ENCODE assay signal across 1 cellular context in the genomic region with DNA sequence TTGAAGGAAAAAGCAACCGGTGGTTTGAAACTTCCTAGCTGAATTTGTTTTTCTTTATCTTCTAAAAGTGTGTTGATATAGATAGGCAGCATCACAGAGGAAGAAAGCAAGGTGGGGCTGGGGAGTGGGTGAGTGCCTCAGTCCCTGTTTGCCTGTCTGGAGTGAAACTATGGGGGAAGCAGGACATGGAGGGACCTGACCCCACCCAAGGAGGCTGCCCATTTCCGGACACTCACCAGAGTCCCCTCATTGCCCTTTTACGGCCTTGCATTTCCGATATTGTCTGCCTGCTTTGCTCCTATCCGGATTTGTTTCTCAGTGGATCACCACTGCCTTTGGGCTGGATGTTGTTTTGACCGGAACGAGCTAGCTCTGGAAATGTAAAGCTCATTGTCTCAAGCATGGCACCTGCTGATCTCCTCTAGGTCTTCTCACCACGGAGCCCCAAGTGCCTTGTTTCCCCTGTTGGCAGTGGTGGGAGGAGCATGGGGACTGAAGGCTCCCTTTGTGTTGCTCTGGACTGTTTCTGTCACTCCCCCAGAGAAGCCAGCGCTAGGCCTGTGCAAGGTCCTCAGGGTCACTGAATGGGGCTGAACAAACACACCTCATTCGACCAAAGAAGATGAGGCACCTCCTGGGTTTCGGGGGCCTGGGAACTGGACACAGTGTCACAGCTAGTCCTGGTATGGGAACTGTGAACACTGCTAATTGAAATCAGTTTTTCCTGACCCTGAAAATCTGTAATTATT.
TF ChIP-seq lines count a peak whose summit lies in the region.

No MANE protein-coding gene starts in this region.

TF ChIP-seq in HepG2, 621 proteins besides CTCF, POLR2A, EP300 and RAD21 (continues in another document):
- TF ChIP-seq NCOA1 (CRISPR knock-in tag; IDR thresholded peaks at IDR 0.05) (no peak), CCDC6 (CRISPR knock-in tag; IDR thresholded peaks at IDR 0.05) (peak; percentile 35; the same call in 1 of the 2 replicates), ZNF775 (CRISPR knock-in tag; IDR thresholded peaks at IDR 0.05; ENCODE audit: borderline replicate concordance) (no peak), DMAP1 (CRISPR knock-in tag; IDR thresholded peaks at IDR 0.05) (peak; percentile 66), NONO (IDR thresholded peaks at IDR 0.05) (no peak), NONO (CRISPR knock-in tag; conservative IDR thresholded peaks at IDR 0.05) (no peak; the same call in 1 of the 2 replicates), ZNF703 (CRISPR knock-in tag; IDR thresholded peaks at IDR 0.05; ENCODE audit: borderline replicate concordance) (no peak), MIXL1 (CRISPR knock-in tag; IDR thresholded peaks at IDR 0.05) (peak; percentile 36; the same call in 1 of the 2 replicates), NFATC3 (CRISPR knock-in tag; IDR thresholded peaks at IDR 0.05) (no peak), ARNTL (CRISPR knock-in tag; IDR thresholded peaks at IDR 0.05) (no peak), EHMT2 (IDR thresholded peaks at IDR 0.05; ENCODE audit: borderline replicate concordance, low read depth, low read length) (no peak), NR2C2 (CRISPR knock-in tag; IDR thresholded peaks at IDR 0.05; ENCODE audit: borderline replicate concordance) (0 out of 2 replicates have a peak, but pooled peaks have one; percentile 22), ZNF549 (CRISPR knock-in tag; IDR thresholded peaks at IDR 0.05) (no peak), BORCS8-MEF2B (CRISPR knock-in tag; IDR thresholded peaks at IDR 0.05) (peak; percentile 53; the same call in 1 of the 2 replicates), GFI1 (CRISPR knock-in tag; IDR thresholded peaks at IDR 0.05; ENCODE audit: borderline replicate concordance) (peak; percentile 91), DPF2 (CRISPR knock-in tag; IDR thresholded peaks at IDR 0.05; ENCODE audit: borderline replicate concordance, low read depth) (peak; percentile 51; the same call in 1 of the 2 replicates), RFXANK (CRISPR knock-in tag; IDR thresholded peaks at IDR 0.05) (no peak; the same call in 1 of the 2 replicates), ZNF598 (CRISPR knock-in tag; IDR thresholded peaks at IDR 0.05; ENCODE audit: borderline replicate concordance) (peak; percentile 78; the same call in 1 of the 2 replicates), ZNF337 (CRISPR knock-in tag; IDR thresholded peaks at IDR 0.05; ENCODE audit: borderline replicate concordance, low read depth) (0 out of 2 replicates have a peak, but pooled peaks have one; percentile 52), ZSCAN30 (CRISPR knock-in tag; IDR thresholded peaks at IDR 0.05) (no peak), JUN (CRISPR knock-in tag; IDR thresholded peaks at IDR 0.05) (no peak), NFE2L2 (IDR thresholded peaks at IDR 0.05; ENCODE audit: low read length) (no peak), ZKSCAN8 (CRISPR knock-in tag; IDR thresholded peaks at IDR 0.05; ENCODE audit: borderline replicate concordance) (no peak), CBX2 (IDR thresholded peaks at IDR 0.05; ENCODE audit: low read depth, low read length) (no peak), CBX2 (CRISPR knock-in tag; IDR thresholded peaks at IDR 0.05; ENCODE audit: low read depth) (no peak), ZZZ3 (CRISPR knock-in tag; IDR thresholded peaks at IDR 0.05; ENCODE audit: borderline replicate concordance) (no peak), ZNF841 (CRISPR knock-in tag; IDR thresholded peaks at IDR 0.05; ENCODE audit: borderline replicate concordance) (no peak), CHD4 (IDR thresholded peaks at IDR 0.05; ENCODE audit: borderline replicate concordance, low read length) (no peak), CAMTA2 (CRISPR knock-in tag; IDR thresholded peaks at IDR 0.05; ENCODE audit: borderline replicate concordance) (no peak), TAF1 (CRISPR knock-in tag; IDR thresholded peaks at IDR 0.05) (peak; percentile 76), ZNF136 (CRISPR knock-in tag; IDR thresholded peaks at IDR 0.05; ENCODE audit: low read depth) (no peak)
- TF ChIP-seq, protein P1, sequence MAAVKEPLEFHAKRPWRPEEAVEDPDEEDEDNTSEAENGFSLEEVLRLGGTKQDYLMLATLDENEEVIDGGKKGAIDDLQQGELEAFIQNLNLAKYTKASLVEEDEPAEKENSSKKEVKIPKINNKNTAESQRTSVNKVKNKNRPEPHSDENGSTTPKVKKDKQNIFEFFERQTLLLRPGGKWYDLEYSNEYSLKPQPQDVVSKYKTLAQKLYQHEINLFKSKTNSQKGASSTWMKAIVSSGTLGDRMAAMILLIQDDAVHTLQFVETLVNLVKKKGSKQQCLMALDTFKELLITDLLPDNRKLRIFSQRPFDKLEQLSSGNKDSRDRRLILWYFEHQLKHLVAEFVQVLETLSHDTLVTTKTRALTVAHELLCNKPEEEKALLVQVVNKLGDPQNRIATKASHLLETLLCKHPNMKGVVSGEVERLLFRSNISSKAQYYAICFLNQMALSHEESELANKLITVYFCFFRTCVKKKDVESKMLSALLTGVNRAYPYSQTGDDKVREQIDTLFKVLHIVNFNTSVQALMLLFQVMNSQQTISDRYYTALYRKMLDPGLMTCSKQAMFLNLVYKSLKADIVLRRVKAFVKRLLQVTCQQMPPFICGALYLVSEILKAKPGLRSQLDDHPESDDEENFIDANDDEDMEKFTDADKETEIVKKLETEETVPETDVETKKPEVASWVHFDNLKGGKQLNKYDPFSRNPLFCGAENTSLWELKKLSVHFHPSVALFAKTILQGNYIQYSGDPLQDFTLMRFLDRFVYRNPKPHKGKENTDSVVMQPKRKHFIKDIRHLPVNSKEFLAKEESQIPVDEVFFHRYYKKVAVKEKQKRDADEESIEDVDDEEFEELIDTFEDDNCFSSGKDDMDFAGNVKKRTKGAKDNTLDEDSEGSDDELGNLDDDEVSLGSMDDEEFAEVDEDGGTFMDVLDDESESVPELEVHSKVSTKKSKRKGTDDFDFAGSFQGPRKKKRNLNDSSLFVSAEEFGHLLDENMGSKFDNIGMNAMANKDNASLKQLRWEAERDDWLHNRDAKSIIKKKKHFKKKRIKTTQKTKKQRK (IDR thresholded peaks at IDR 0.05; ENCODE audit: low read length), result no peak
- TF ChIP-seq, protein P2, sequence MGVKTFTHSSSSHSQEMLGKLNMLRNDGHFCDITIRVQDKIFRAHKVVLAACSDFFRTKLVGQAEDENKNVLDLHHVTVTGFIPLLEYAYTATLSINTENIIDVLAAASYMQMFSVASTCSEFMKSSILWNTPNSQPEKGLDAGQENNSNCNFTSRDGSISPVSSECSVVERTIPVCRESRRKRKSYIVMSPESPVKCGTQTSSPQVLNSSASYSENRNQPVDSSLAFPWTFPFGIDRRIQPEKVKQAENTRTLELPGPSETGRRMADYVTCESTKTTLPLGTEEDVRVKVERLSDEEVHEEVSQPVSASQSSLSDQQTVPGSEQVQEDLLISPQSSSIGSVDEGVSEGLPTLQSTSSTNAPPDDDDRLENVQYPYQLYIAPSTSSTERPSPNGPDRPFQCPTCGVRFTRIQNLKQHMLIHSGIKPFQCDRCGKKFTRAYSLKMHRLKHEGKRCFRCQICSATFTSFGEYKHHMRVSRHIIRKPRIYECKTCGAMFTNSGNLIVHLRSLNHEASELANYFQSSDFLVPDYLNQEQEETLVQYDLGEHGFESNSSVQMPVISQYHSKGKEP (CRISPR knock-in tag; IDR thresholded peaks at IDR 0.05), result no peak
- TF ChIP-seq, protein P3, sequence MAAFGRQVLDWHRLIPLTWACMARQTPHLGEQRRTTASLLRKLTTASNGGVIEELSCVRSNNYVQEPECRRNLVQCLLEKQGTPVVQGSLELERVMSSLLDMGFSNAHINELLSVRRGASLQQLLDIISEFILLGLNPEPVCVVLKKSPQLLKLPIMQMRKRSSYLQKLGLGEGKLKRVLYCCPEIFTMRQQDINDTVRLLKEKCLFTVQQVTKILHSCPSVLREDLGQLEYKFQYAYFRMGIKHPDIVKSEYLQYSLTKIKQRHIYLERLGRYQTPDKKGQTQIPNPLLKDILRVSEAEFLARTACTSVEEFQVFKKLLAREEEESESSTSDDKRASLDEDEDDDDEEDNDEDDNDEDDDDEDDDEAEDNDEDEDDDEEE (CRISPR knock-in tag; IDR thresholded peaks at IDR 0.05), result no peak
- TF ChIP-seq, protein P4, sequence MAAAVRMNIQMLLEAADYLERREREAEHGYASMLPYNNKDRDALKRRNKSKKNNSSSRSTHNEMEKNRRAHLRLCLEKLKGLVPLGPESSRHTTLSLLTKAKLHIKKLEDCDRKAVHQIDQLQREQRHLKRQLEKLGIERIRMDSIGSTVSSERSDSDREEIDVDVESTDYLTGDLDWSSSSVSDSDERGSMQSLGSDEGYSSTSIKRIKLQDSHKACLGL (CRISPR knock-in tag; IDR thresholded peaks at IDR 0.05), result no peak
- TF ChIP-seq, protein P5, sequence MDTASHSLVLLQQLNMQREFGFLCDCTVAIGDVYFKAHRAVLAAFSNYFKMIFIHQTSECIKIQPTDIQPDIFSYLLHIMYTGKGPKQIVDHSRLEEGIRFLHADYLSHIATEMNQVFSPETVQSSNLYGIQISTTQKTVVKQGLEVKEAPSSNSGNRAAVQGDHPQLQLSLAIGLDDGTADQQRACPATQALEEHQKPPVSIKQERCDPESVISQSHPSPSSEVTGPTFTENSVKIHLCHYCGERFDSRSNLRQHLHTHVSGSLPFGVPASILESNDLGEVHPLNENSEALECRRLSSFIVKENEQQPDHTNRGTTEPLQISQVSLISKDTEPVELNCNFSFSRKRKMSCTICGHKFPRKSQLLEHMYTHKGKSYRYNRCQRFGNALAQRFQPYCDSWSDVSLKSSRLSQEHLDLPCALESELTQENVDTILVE (CRISPR knock-in tag; IDR thresholded peaks at IDR 0.05), result 0 out of 2 replicates have a peak, but pooled peaks have one; percentile 19
- TF ChIP-seq, protein P6, sequence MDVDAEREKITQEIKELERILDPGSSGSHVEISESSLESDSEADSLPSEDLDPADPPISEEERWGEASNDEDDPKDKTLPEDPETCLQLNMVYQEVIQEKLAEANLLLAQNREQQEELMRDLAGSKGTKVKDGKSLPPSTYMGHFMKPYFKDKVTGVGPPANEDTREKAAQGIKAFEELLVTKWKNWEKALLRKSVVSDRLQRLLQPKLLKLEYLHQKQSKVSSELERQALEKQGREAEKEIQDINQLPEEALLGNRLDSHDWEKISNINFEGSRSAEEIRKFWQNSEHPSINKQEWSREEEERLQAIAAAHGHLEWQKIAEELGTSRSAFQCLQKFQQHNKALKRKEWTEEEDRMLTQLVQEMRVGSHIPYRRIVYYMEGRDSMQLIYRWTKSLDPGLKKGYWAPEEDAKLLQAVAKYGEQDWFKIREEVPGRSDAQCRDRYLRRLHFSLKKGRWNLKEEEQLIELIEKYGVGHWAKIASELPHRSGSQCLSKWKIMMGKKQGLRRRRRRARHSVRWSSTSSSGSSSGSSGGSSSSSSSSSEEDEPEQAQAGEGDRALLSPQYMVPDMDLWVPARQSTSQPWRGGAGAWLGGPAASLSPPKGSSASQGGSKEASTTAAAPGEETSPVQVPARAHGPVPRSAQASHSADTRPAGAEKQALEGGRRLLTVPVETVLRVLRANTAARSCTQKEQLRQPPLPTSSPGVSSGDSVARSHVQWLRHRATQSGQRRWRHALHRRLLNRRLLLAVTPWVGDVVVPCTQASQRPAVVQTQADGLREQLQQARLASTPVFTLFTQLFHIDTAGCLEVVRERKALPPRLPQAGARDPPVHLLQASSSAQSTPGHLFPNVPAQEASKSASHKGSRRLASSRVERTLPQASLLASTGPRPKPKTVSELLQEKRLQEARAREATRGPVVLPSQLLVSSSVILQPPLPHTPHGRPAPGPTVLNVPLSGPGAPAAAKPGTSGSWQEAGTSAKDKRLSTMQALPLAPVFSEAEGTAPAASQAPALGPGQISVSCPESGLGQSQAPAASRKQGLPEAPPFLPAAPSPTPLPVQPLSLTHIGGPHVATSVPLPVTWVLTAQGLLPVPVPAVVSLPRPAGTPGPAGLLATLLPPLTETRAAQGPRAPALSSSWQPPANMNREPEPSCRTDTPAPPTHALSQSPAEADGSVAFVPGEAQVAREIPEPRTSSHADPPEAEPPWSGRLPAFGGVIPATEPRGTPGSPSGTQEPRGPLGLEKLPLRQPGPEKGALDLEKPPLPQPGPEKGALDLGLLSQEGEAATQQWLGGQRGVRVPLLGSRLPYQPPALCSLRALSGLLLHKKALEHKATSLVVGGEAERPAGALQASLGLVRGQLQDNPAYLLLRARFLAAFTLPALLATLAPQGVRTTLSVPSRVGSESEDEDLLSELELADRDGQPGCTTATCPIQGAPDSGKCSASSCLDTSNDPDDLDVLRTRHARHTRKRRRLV (CRISPR knock-in tag; IDR thresholded peaks at IDR 0.05), result no peak
- TF ChIP-seq, protein P7, sequence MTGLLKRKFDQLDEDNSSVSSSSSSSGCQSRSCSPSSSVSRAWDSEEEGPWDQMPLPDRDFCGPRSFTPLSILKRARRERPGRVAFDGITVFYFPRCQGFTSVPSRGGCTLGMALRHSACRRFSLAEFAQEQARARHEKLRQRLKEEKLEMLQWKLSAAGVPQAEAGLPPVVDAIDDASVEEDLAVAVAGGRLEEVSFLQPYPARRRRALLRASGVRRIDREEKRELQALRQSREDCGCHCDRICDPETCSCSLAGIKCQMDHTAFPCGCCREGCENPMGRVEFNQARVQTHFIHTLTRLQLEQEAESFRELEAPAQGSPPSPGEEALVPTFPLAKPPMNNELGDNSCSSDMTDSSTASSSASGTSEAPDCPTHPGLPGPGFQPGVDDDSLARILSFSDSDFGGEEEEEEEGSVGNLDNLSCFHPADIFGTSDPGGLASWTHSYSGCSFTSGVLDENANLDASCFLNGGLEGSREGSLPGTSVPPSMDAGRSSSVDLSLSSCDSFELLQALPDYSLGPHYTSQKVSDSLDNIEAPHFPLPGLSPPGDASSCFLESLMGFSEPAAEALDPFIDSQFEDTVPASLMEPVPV (CRISPR knock-in tag; IDR thresholded peaks at IDR 0.05), result peak; percentile 75
- TF ChIP-seq, protein P8, sequence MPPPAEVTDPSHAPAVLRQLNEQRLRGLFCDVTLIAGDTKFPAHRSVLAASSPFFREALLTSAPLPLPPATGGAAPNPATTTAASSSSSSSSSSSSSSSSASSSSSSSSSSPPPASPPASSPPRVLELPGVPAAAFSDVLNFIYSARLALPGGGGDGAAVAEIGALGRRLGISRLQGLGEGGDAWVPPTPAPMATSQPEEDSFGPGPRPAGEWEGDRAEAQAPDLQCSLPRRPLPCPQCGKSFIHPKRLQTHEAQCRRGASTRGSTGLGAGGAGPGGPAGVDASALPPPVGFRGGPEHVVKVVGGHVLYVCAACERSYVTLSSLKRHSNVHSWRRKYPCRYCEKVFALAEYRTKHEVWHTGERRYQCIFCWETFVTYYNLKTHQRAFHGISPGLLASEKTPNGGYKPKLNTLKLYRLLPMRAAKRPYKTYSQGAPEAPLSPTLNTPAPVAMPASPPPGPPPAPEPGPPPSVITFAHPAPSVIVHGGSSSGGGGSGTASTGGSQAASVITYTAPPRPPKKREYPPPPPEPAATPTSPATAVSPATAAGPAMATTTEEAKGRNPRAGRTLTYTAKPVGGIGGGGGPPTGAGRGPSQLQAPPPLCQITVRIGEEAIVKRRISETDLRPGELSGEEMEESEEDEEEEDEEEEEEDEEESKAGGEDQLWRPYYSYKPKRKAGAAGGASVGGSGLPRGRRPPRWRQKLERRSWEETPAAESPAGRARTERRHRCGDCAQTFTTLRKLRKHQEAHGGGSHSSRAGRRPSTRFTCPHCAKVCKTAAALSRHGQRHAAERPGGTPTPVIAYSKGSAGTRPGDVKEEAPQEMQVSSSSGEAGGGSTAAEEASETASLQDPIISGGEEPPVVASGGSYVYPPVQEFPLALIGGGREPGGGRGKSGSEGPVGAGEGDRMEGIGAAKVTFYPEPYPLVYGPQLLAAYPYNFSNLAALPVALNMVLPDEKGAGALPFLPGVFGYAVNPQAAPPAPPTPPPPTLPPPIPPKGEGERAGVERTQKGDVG (CRISPR knock-in tag; IDR thresholded peaks at IDR 0.05; ENCODE audit: borderline replicate concordance), result no peak
